Comparison of ENCODE assay signal across 8 cellular contexts in the genomic region with DNA sequence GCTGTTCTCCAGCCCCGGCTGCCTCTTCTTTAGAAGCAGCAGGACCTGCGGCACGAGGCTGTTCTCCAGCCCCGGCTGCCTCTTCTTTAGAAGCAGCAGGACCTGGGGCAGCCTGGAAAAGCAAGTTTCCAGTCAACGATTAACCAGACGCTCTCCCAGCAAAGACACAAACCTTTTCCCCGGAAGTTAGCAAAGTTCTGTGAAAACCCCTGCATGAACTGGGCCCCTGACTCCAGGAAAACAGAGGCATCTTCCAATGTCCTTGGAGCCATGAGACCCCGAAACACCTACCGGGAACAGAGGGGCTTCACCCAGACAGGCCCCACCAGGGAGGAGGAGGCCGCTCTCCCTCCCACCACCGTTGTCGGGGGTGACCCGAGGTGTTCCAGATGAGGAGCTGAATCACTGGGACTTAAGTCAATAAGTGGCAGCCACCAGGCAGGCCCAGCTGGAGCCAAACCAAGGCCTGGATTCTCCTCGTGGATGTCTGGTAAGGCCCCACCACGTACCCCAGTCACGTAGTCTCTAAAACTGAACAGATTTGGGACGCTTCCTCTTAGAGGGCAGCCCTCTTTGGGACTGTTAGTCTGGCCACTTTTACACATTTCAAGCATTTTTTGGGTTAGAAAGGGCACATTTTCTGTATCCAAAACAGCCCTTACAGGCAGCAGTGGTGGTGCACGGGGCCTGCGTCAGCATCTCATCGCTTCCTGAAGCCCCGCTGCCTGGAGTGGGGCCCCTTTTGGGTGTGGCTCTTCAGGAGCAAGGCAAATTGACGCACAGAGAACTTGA. TPM values are rescaled to one million over a fixed set of nuclear protein-coding genes. Genes with fewer than 3 reads are reported as not detected.
DNase-seq lines count a peak whose midpoint lies in the region; ATAC-seq and TF ChIP-seq lines count a peak whose summit lies in the region.

A gene with protein sequence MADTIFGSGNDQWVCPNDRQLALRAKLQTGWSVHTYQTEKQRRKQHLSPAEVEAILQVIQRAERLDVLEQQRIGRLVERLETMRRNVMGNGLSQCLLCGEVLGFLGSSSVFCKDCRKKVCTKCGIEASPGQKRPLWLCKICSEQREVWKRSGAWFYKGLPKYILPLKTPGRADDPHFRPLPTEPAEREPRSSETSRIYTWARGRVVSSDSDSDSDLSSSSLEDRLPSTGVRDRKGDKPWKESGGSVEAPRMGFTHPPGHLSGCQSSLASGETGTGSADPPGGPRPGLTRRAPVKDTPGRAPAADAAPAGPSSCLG (minus strand): TSS at position 387 of the 792 bp plus-strand sequence. CDS start 25,264 bp downstream, outside the sequence.

- peak; percentile 6 for DNase-seq in GDM1 (lab: John Stamatoyannopoulos, UW)
- DNase-seq in Panc1 (ENCODE audit: low read depth, low spot score): no peak
- no peak for DNase-seq in glomerular endothelial cell (ENCODE audit: extremely low read depth, low read depth, low spot score)
- peak; percentile 49 for DNase-seq in progenitor cell of endocrine pancreas (ENCODE audit: low spot score, unreplicated experiment)
- DNase-seq in AML-193 (lab: John Stamatoyannopoulos, UW): no peak
- DNase-seq in pons (ENCODE audit: low spot score): no peak
- DNase-seq in effector CD4-positive, alpha-beta T cell: no peak
- DNase-seq in globus pallidus (ENCODE audit: low spot score): no peak

- TF ChIP-seq CTCF in Panc1 (IDR thresholded peaks at IDR 0.05): no peak
- no peak for TF ChIP-seq CTCF in progenitor cell of endocrine pancreas (IDR thresholded peaks at IDR 0.05; ENCODE audit: unreplicated experiment)

- peaks cover 6% of the 10 kb centered on the region; the same call in 1 of the 2 replicates for H3K4me1 ChIP-seq in Panc1 (ENCODE audit: control insufficient read depth, insufficient read depth, low read length)

- no peaks in the 10 kb centered on the region for H3K9me3 Mint-ChIP-seq in progenitor cell of endocrine pancreas (ENCODE audit: low read depth)

- H3K27me3 Mint-ChIP-seq in progenitor cell of endocrine pancreas: no peaks in the 10 kb centered on the region

- H3K36me3 ChIP-seq in Panc1 (ENCODE audit: control insufficient read depth, insufficient read depth, low read length): no peaks in the 10 kb centered on the region

- peak within 1 kb of the TSS; percentile 99 for H3K27ac Mint-ChIP-seq in progenitor cell of endocrine pancreas

- peaks cover 54% of the 10 kb centered on the region for H3K4me1 Mint-ChIP-seq in progenitor cell of endocrine pancreas (ENCODE audit: low read depth)

- H3K27ac ChIP-seq in Panc1 (ENCODE audit: low read length): peak within 1 kb of the TSS; percentile 44; the same call in 1 of the 2 replicates

- ATAC-seq in Panc1: peak; percentile 61

- peak within 1 kb of the TSS in 1 of 2 experiments; percentile 4; a peak in 1 of 4 replicates for H3K4me3 ChIP-seq in Panc1 (ENCODE audit: low read depth in 2 of 2, low read length in 2 of 2)

- H3K9me3 ChIP-seq in Panc1 (ENCODE audit: control insufficient read depth, insufficient read depth, low read depth, low read length): no peaks in the 10 kb centered on the region

- H3K36me3 Mint-ChIP-seq in progenitor cell of endocrine pancreas (ENCODE audit: insufficient read depth): peaks cover 5% of the 10 kb centered on the region

- in situ Hi-C loops in Panc1 (cut with HindIII; ENCODE audit: low pct_unique_long_range_greater_than_20kb, low sequenced_read_pairs): no loop called here

- no TSS peak for BruUV-seq in Panc1 (replicated peaks; lab: Mats Ljungman, UMichigan)

- CTCF ChIA-PET in Panc1 (lab: Charles Lee): no interaction called here

- no peaks in the 10 kb centered on the region for H3K27me3 ChIP-seq in Panc1 (ENCODE audit: control insufficient read depth, insufficient read depth, low read length)

- intact Hi-C loops in Panc1 (cut with micrococcal nuclease; ENCODE audit: unreplicated experiment): no loop called here

- POLR2A ChIA-PET in Panc1 (lab: Charles Lee): no interaction called here

- peak within 1 kb of the TSS; percentile 80 for H3K4me3 Mint-ChIP-seq in progenitor cell of endocrine pancreas (ENCODE audit: low read depth)

RNA-seq across cellular contexts. Expression of the gene that starts here (rescaled TPM):
- total RNA-seq in Panc1 (2021; ENCODE audit: unreplicated experiment) (2.2 TPM), glomerular endothelial cell (16.1 and 18.7 TPM in 2 replicates), progenitor cell of endocrine pancreas (47.6 and 47.8 TPM in 2 replicates)
- 2.9 TPM for polyA plus RNA-seq in Panc1 (2012; ENCODE audit: insufficient read length)

Comparison
In these comparisons a context has a peak if more than half of its experiments do, and no peak if none do; other contexts are left out.
1. DNase-seq: peak in GDM1 (single experiment) and progenitor cell of endocrine pancreas (single experiment); none in Panc1 (single experiment), glomerular endothelial cell (single experiment), AML-193 (0 of 2), pons (single experiment), effector CD4-positive, alpha-beta T cell (single experiment) and globus pallidus (single experiment).